18 cellular contexts compared by ENCODE assay signal in genomic region chr11:61609000-61609969, GRCh38. TPM values are rescaled to one million over a fixed set of nuclear protein-coding genes. Genes with fewer than 3 reads are reported as not detected.
DNase-seq lines count a peak whose midpoint lies in the region; ATAC-seq and TF ChIP-seq lines count a peak whose summit lies in the region.
"Had no signal": no experiment of that assay in that cellular context is flagged by ENCODE, and none has a peak within 500 bp of the region (broad histone marks: within the 10 kb centered on the region; RNA-seq: fewer than 3 reads in every experiment).

No MANE protein-coding gene starts in this region.

- H3K4me3 ChIP-seq in osteoblast (ENCODE audit: insufficient read depth, low read length) (no peak overlapping the region), body of pancreas (no peak overlapping the region), vagina (no peak overlapping the region)
- H3K4me3 ChIP-seq: esophagus muscularis mucosa, lower lobe of right lung, uterus had no signal

- CTCF ChIA-PET in activated CD4-positive, alpha-beta memory T cell treated with anti-CD3 and anti-CD28 coated beads, Interleukin-2, amount 10 ng/mL, durations not matched to agents 7 days and 5 days (lab: Charles Lee): no interaction called here

- H3K36me3 Mint-ChIP-seq in activated CD4-positive, alpha-beta memory T cell treated with anti-CD3 and anti-CD28 coated beads, Interleukin-2, amount 10 ng/mL, durations not matched to agents 7 days and 5 days (ENCODE audit: low read depth): no peaks in the 10 kb centered on the region
- H3K36me3 Mint-ChIP-seq: CD8-positive, alpha-beta memory T cell; IgD-negative memory B cell; immature natural killer cell; natural killer cell had no signal

- H3K36me3 ChIP-seq in osteoblast (ENCODE audit: insufficient read depth, low read length) (no peaks in the 10 kb centered on the region), body of pancreas (replicated peaks in 1 of 2; ENCODE audit: insufficient read depth in 1 of 2, low read depth in 2 of 2) (no peaks in the 10 kb centered on the region), vagina (no peaks in the 10 kb centered on the region)
- H3K36me3 ChIP-seq: esophagus muscularis mucosa, lower lobe of right lung, uterus had no signal

- no peaks in the 10 kb centered on the region for H3K9me3 Mint-ChIP-seq in activated CD4-positive, alpha-beta memory T cell treated with anti-CD3 and anti-CD28 coated beads, Interleukin-2, amount 10 ng/mL, durations not matched to agents 7 days and 5 days
- H3K9me3 Mint-ChIP-seq: activated T-helper 1 cell treated with anti-CD3 and anti-CD28 coated beads, Interleukin-12 subunit alpha, Interleukin-12 subunit beta, Interleukin-2, Interleukin-4 antibody, amounts not matched to agents 30 ng/mL and 10 ng/mL and 1 ng/mL, durations not matched to agents 14 hours and 24 hours and 36 hours; CD8-positive, alpha-beta memory T cell; immature natural killer cell; natural killer cell; stimulated activated naive CD8-positive, alpha-beta T cell treated with anti-CD3 and anti-CD28 coated beads, Interleukin-15, amount 100 ng/mL, for 72 hours had no signal

- peak; percentile 60 for ATAC-seq in esophagus mucosa
- no peak for ATAC-seq in body of pancreas
- ATAC-seq: natural killer cell; stimulated activated naive CD8-positive, alpha-beta T cell treated with anti-CD3 and anti-CD28 coated beads, Interleukin-15, amount 100 ng/mL, for 72 hours had no signal

- no peak for TF ChIP-seq CTCF in osteoblast (IDR thresholded peaks at IDR 0.05; ENCODE audit: extremely low read depth, low read depth, low read length)
- TF ChIP-seq CTCF in body of pancreas (IDR thresholded peaks at IDR 0.05): no peak
- TF ChIP-seq CTCF in vagina (IDR thresholded peaks at IDR 0.05): no peak

- H4K20me1 ChIP-seq in osteoblast (ENCODE audit: insufficient read depth, low read length): no peaks in the 10 kb centered on the region

- H3K9me3 ChIP-seq in osteoblast (ENCODE audit: low read depth, low read length): no peaks in the 10 kb centered on the region
- H3K9me3 ChIP-seq in body of pancreas: no peaks in the 10 kb centered on the region
- no peaks in the 10 kb centered on the region for H3K9me3 ChIP-seq in vagina
- H3K9me3 ChIP-seq: esophagus muscularis mucosa, lower lobe of right lung, uterus had no signal

- H3K4me3 Mint-ChIP-seq in activated CD4-positive, alpha-beta memory T cell treated with anti-CD3 and anti-CD28 coated beads, Interleukin-2, amount 10 ng/mL, durations not matched to agents 7 days and 5 days: no peak overlapping the region
- H3K4me3 Mint-ChIP-seq: activated CD8-positive, alpha-beta T cell treated with anti-CD3 and anti-CD28 coated beads, Interleukin-2, amount 10 ng/mL, durations not matched to agents 7 days and 5 days; activated T-helper 1 cell treated with anti-CD3 and anti-CD28 coated beads, Interleukin-12 subunit alpha, Interleukin-12 subunit beta, Interleukin-2, Interleukin-4 antibody, amounts not matched to agents 30 ng/mL and 10 ng/mL and 1 ng/mL, durations not matched to agents 14 hours and 24 hours and 36 hours; CD8-positive, alpha-beta memory T cell; IgD-negative memory B cell; natural killer cell; stimulated activated naive CD8-positive, alpha-beta T cell treated with anti-CD3 and anti-CD28 coated beads, Interleukin-15, amount 100 ng/mL, for 72 hours had no signal

- 41 to 47% methylated on average over 20 to 22 of the region's 22 CpGs for WGBS in body of pancreas, 2 donors

- H3K4me1 Mint-ChIP-seq in activated CD4-positive, alpha-beta memory T cell treated with anti-CD3 and anti-CD28 coated beads, Interleukin-2, amount 10 ng/mL, durations not matched to agents 7 days and 5 days: no peaks in the 10 kb centered on the region
- H3K4me1 Mint-ChIP-seq: CD8-positive, alpha-beta memory T cell; IgD-negative memory B cell; immature natural killer cell; natural killer cell; stimulated activated naive CD8-positive, alpha-beta T cell treated with anti-CD3 and anti-CD28 coated beads, Interleukin-15, amount 100 ng/mL, for 72 hours had no signal

- POLR2A ChIA-PET in activated CD4-positive, alpha-beta memory T cell treated with anti-CD3 and anti-CD28 coated beads, Interleukin-2, amount 10 ng/mL, durations not matched to agents 7 days and 5 days (lab: Charles Lee): no interaction called here

- no peaks in the 10 kb centered on the region for H3K27me3 ChIP-seq in osteoblast (ENCODE audit: insufficient read depth, low read length)
- no peaks in the 10 kb centered on the region for H3K27me3 ChIP-seq in body of pancreas
- H3K27me3 ChIP-seq in vagina: no peaks in the 10 kb centered on the region
- H3K27me3 ChIP-seq: uterus had no signal

- H3K27me3 Mint-ChIP-seq in activated CD4-positive, alpha-beta memory T cell treated with anti-CD3 and anti-CD28 coated beads, Interleukin-2, amount 10 ng/mL, durations not matched to agents 7 days and 5 days: peaks cover 4% of the 10 kb centered on the region

- no peak for TF ChIP-seq POLR2A in body of pancreas (IDR thresholded peaks at IDR 0.05)
- TF ChIP-seq POLR2A in vagina (IDR thresholded peaks at IDR 0.05): no peak

- DNase-seq in COLO668 (lab: John Stamatoyannopoulos, UW; ENCODE audit: unreplicated experiment): peak; percentile 44
- DNase-seq in NCI-H524 (lab: John Stamatoyannopoulos, UW): peak; percentile 33 to 79
- DNase-seq in osteoblast (ENCODE audit: insufficient read length, low spot score, missing footprints): peak; percentile 75
- no peak for DNase-seq in body of pancreas
- no peak for DNase-seq in vagina (ENCODE audit: extremely low spot score in 2 of 2)
- DNase-seq in activated naive CD4-positive, alpha-beta T cell treated with anti-CD3 and anti-CD28 coated beads, Interleukin-2, amount 50 U/mL, for 16 hours: no peak
- no peak for DNase-seq in activated CD4-positive, alpha-beta memory T cell treated with anti-CD3 and anti-CD28 coated beads, Interleukin-2, amount 10 ng/mL, durations not matched to agents 7 days and 5 days
- DNase-seq: activated CD8-positive, alpha-beta T cell treated with anti-CD3 and anti-CD28 coated beads, Interleukin-2, amount 10 ng/mL, durations not matched to agents 7 days and 5 days; CD8-positive, alpha-beta memory T cell; immature natural killer cell; lower lobe of right lung; natural killer cell; stimulated activated naive CD8-positive, alpha-beta T cell treated with anti-CD3 and anti-CD28 coated beads, Interleukin-15, amount 100 ng/mL, for 72 hours; uterus had no signal

- no peak overlapping the region for H3K27ac Mint-ChIP-seq in activated CD4-positive, alpha-beta memory T cell treated with anti-CD3 and anti-CD28 coated beads, Interleukin-2, amount 10 ng/mL, durations not matched to agents 7 days and 5 days
- H3K27ac Mint-ChIP-seq: activated CD8-positive, alpha-beta T cell treated with anti-CD3 and anti-CD28 coated beads, Interleukin-2, amount 10 ng/mL, durations not matched to agents 7 days and 5 days; activated T-helper 1 cell treated with anti-CD3 and anti-CD28 coated beads, Interleukin-12 subunit alpha, Interleukin-12 subunit beta, Interleukin-2, Interleukin-4 antibody, amounts not matched to agents 30 ng/mL and 10 ng/mL and 1 ng/mL, durations not matched to agents 14 hours and 24 hours and 36 hours; CD8-positive, alpha-beta memory T cell; IgD-negative memory B cell; immature natural killer cell; natural killer cell; stimulated activated naive CD8-positive, alpha-beta T cell treated with anti-CD3 and anti-CD28 coated beads, Interleukin-15, amount 100 ng/mL, for 72 hours had no signal

- H3K27ac ChIP-seq in osteoblast (ENCODE audit: low read depth, low read length) (no peak overlapping the region), body of pancreas (no peak overlapping the region), vagina (no peak overlapping the region)
- H3K27ac ChIP-seq: esophagus muscularis mucosa, lower lobe of right lung, uterus had no signal

- intact Hi-C loops in body of pancreas (cut with DNase I) (no loop called here), vagina (cut with DNase I) (no loop called here)

- no peaks in the 10 kb centered on the region for H3K79me2 ChIP-seq in osteoblast (ENCODE audit: insufficient read depth, low read length)

- peaks cover 23% of the 10 kb centered on the region for H3K4me1 ChIP-seq in osteoblast (ENCODE audit: insufficient read depth, low read length)
- H3K4me1 ChIP-seq in body of pancreas: no peaks in the 10 kb centered on the region
- no peaks in the 10 kb centered on the region for H3K4me1 ChIP-seq in vagina
- H3K4me1 ChIP-seq: lower lobe of right lung, uterus had no signal

- no peak overlapping the region for H2AFZ ChIP-seq in osteoblast (ENCODE audit: low read length)

- H3K4me2 ChIP-seq in osteoblast (ENCODE audit: insufficient read depth, low read length): peak overlapping the region; percentile 35

RNA-seq across cellular contexts. Expression of gene SYT7, which starts 28.4 kb away (rescaled TPM):
- 3.6 TPM for total RNA-seq in esophagus mucosa
- 3.6 and 6.8 TPM in 2 replicates for total RNA-seq in osteoblast
- total RNA-seq in body of pancreas: 10 to 100 TPM in 1 of 2 donors, 1 to 10 TPM in 1; 8.6 to 12.2 TPM
- 3.4 TPM for total RNA-seq in vagina
- total RNA-seq in activated CD4-positive, alpha-beta memory T cell treated with anti-CD3 and anti-CD28 coated beads, Interleukin-2, amount 10 ng/mL, durations not matched to agents 7 days and 5 days: not detected
- total RNA-seq: activated CD8-positive, alpha-beta T cell treated with anti-CD3 and anti-CD28 coated beads, Interleukin-2, amount 10 ng/mL, durations not matched to agents 7 days and 5 days; CD8-positive, alpha-beta memory T cell had no signal

Comparison
In these comparisons a context has a peak if more than half of its experiments do, and no peak if none do; other contexts are left out.
1. DNase-seq: peak in COLO668 (single experiment), NCI-H524 (2 of 2) and osteoblast (single experiment); none in body of pancreas (0 of 4), vagina (0 of 2), activated naive CD4-positive, alpha-beta T cell treated with anti-CD3 and anti-CD28 coated beads, Interleukin-2, amount 50 U/mL, for 16 hours (single experiment) and activated CD4-positive, alpha-beta memory T cell treated with anti-CD3 and anti-CD28 coated beads, Interleukin-2, amount 10 ng/mL, durations not matched to agents 7 days and 5 days (single experiment).